Comparison of ENCODE assay signal across 14 cellular contexts in the genomic region with DNA sequence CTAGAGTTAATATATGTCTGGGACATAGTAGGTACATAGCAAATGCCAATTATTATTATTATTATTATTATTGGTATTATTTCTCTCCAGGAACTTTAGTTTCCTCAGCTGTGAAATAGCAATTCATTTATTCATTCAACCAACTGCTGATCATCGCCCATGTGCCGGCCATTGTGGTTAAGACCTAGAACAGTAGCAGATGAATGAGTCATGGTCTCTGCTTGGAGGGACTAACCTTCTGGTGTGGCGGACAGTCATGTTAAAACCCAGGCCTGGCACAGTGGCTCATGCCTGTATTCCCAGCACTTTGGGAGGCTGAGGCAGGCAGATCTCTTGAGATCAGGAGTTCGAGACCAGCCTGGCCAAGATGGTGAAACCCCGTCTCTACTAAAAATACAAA. TPM values are rescaled to one million over a fixed set of nuclear protein-coding genes. Genes with fewer than 3 reads are reported as not detected.
DNase-seq lines count a peak whose midpoint lies in the region; ATAC-seq, FAIRE-seq and TF ChIP-seq lines count a peak whose summit lies in the region.
"Had no signal": no experiment of that assay in that cellular context is flagged by ENCODE, and none has a peak within 500 bp of the region (broad histone marks: within the 10 kb centered on the region; RNA-seq: fewer than 3 reads in every experiment).

No MANE protein-coding gene starts in this region.

- no peak for FAIRE-seq in frontal cortex (lab: Jason Lieb, UNC)

- ATAC-seq in gastroesophageal sphincter (no peak), lower lobe of right lung (no peak)
- ATAC-seq: Panc1 had no signal

- TF ChIP-seq POLR2A in gastroesophageal sphincter (IDR thresholded peaks at IDR 0.05), result no peak

- no peaks in the 10 kb centered on the region for H3K9me3 ChIP-seq in mammary epithelial cell (replicated peaks; ENCODE audit: insufficient read depth, low read length)
- H3K9me3 ChIP-seq in gastroesophageal sphincter, result no peaks in the 10 kb centered on the region
- H3K9me3 ChIP-seq in lower lobe of right lung, result no peaks in the 10 kb centered on the region
- H3K9me3 ChIP-seq: left ventricle myocardium inferior, thoracic aorta had no signal

- peaks cover 5% of the 10 kb centered on the region for H3K4me1 ChIP-seq in mammary epithelial cell (ENCODE audit: insufficient read depth, low read length)
- no peaks in the 10 kb centered on the region for H3K4me1 ChIP-seq in gastroesophageal sphincter
- H3K4me1 ChIP-seq in lower lobe of right lung, result no peaks in the 10 kb centered on the region
- H3K4me1 ChIP-seq: left ventricle myocardium inferior had no signal

- no peaks in the 10 kb centered on the region for H4K20me1 ChIP-seq in mammary epithelial cell (ENCODE audit: insufficient read depth, low read length)

- TF ChIP-seq CTCF in mammary epithelial cell (conservative IDR thresholded peaks at IDR 0.05 in 1 of 2, IDR thresholded peaks at IDR 0.05 in 1 of 2; ENCODE audit: extremely low read depth in 1 of 2, insufficient read depth in 1 of 2, low read depth in 1 of 2, low read length in 2 of 2) (no peak), gastroesophageal sphincter (IDR thresholded peaks at IDR 0.05) (no peak), lower lobe of right lung (IDR thresholded peaks at IDR 0.05) (no peak)

- WGBS in mammary epithelial cell (ENCODE audit: low coverage, missing lambda C conversion rate), result 38% methylated on average over 5 of the region's 5 CpGs
- 80 to 95% methylated on average over 1 to 2 of the region's 5 CpGs for WGBS in gastroesophageal sphincter (ENCODE audit: low coverage in 1 of 2), 2 donors

- H3K9ac ChIP-seq in mammary epithelial cell (ENCODE audit: insufficient read depth, low read length), result no peak overlapping the region

- in situ Hi-C loops in mammary epithelial cell (cut with MboI; ENCODE audit: low sequenced_read_pairs in 2 of 2), result no loop called here

- no peaks in the 10 kb centered on the region for H3K36me3 ChIP-seq in mammary epithelial cell (ENCODE audit: insufficient read depth, low read length)
- H3K36me3 ChIP-seq in gastroesophageal sphincter, result no peaks in the 10 kb centered on the region
- no peaks in the 10 kb centered on the region for H3K36me3 ChIP-seq in lower lobe of right lung
- H3K36me3 ChIP-seq: left ventricle myocardium inferior, thoracic aorta had no signal

- no peak for TF ChIP-seq EP300 in gastroesophageal sphincter (IDR thresholded peaks at IDR 0.05)

- dilution Hi-C loops in mammary epithelial cell (cut with HindIII; ENCODE audit: low sequenced_read_pairs), result loop anchor here (5.0 kb wide), 1 partner anchor 93 kb away; no protein-coding TSS in a partner anchor

- no TSS peak for BruUV-seq in mammary epithelial cell (replicated peaks; lab: Mats Ljungman, UMichigan)

- H3K27ac ChIP-seq in mammary epithelial cell (ENCODE audit: insufficient read depth, low read depth, low read length) (no peak overlapping the region), gastroesophageal sphincter (no peak overlapping the region), lower lobe of right lung (no peak overlapping the region)
- H3K27ac ChIP-seq: left ventricle myocardium inferior, thoracic aorta had no signal

- H2AFZ ChIP-seq in mammary epithelial cell (ENCODE audit: low read depth, low read length), result no peak overlapping the region

- intact Hi-C loops in mammary epithelial cell (cut with micrococcal nuclease) (loop anchor here (1.0 to 10.0 kb wide), 6 partner anchors 15 to 277 kb away; partner anchors contain the start of genes MACO1 and RSRP1), lower lobe of right lung (cut with DNase I) (no loop called here)

- CTCF ChIA-PET in mammary epithelial cell (lab: Charles Lee; ENCODE audit: low non-redundant PET), result no interaction called here

- H3K4me3 ChIP-seq in mammary epithelial cell (replicated peaks in 1 of 3; ENCODE audit: insufficient read depth in 1 of 3, low read depth in 2 of 3, low read length in 3 of 3) (no peak overlapping the region), gastroesophageal sphincter (no peak overlapping the region), lower lobe of right lung (no peak overlapping the region)
- H3K4me3 ChIP-seq: left ventricle myocardium inferior, thoracic aorta had no signal

- DNase-seq in GM04504 (ENCODE audit: low read depth) (peak; percentile 57), MV-4-11 (lab: John Stamatoyannopoulos, UW) (peak; percentile 72), mammary epithelial cell (peak; percentile 82), myocyte (ENCODE audit: low read depth) (peak; percentile 81), DMS114 treated with DMSO at 0.1 percent for 48 hours (lab: John Stamatoyannopoulos, UW; ENCODE audit: unreplicated experiment) (no peak), frontal cortex (ENCODE audit: low spot score in 2 of 2) (no peak), lower lobe of right lung (no peak)
- DNase-seq: activated B cell treated with CpG ODN at 0.5 μM for 24 hours, hypothalamus, left ventricle myocardium inferior, naive B cell had no signal

- H3K27me3 ChIP-seq in mammary epithelial cell (ENCODE audit: insufficient read depth, low read length) (no peaks in the 10 kb centered on the region), gastroesophageal sphincter (no peaks in the 10 kb centered on the region), lower lobe of right lung (ENCODE audit: low read depth) (no peaks in the 10 kb centered on the region)

- no peaks in the 10 kb centered on the region for H3K79me2 ChIP-seq in mammary epithelial cell (ENCODE audit: insufficient read depth, low read length)

- no peak overlapping the region for H3K4me2 ChIP-seq in mammary epithelial cell (ENCODE audit: insufficient read depth, low read depth, low read length)

RNA-seq across cellular contexts. Expression of gene LDLRAP1, which starts 23.8 kb away (rescaled TPM):
- total RNA-seq in mammary epithelial cell, result 10 to 100 TPM; 23.0 to 32.7 TPM
- 28.8 TPM for polyA plus RNA-seq in mammary epithelial cell
- 27.1 TPM for polyA minus RNA-seq in mammary epithelial cell
- 10.7 and 13.8 TPM in 2 replicates for total RNA-seq in myocyte
- polyA plus RNA-seq in myocyte (2012), result 23.6 TPM
- total RNA-seq in frontal cortex, result 1.6 TPM
- total RNA-seq in gastroesophageal sphincter, result 10 to 100 TPM; 13.6 to 21.3 (median 17.2) TPM
- 30.3 TPM for total RNA-seq in lower lobe of right lung

Comparison
In these comparisons a context has a peak if more than half of its experiments do, and no peak if none do; other contexts are left out.
1. DNase-seq: peak in GM04504 (single experiment), MV-4-11 (single experiment), mammary epithelial cell (single experiment) and myocyte (single experiment); none in DMS114 treated with DMSO at 0.1 percent for 48 hours (single experiment), frontal cortex (0 of 2) and lower lobe of right lung (single experiment).